In genomic region chr10:15744217-15744865, GRCh38 we compare ENCODE assay signal across 8 cellular contexts. TPM values are rescaled to one million over a fixed set of nuclear protein-coding genes. Genes with fewer than 3 reads are reported as not detected.
A peak's percentile ranks its signal among the peaks of the same experiment; 100 is the strongest.
DNase-seq lines count a peak whose midpoint lies in the region; ATAC-seq and TF ChIP-seq lines count a peak whose summit lies in the region.

No MANE protein-coding gene starts in this region.

- no peaks in the 10 kb centered on the region for H3K36me3 Mint-ChIP-seq in natural killer cell
- H3K36me3 Mint-ChIP-seq in natural killer cell treated with Interleukin-12 subunit alpha and Interleukin-12 subunit beta and Interleukin-15 and Interleukin-18, amount 100 ng/mL, for 72 hours, result no peaks in the 10 kb centered on the region

- no peak overlapping the region for H3K4me3 Mint-ChIP-seq in natural killer cell
- no peak overlapping the region for H3K4me3 Mint-ChIP-seq in natural killer cell treated with Interleukin-12 subunit alpha and Interleukin-12 subunit beta and Interleukin-15 and Interleukin-18, amount 100 ng/mL, for 72 hours

- H3K4me1 Mint-ChIP-seq in natural killer cell, result no peaks in the 10 kb centered on the region
- H3K4me1 Mint-ChIP-seq in natural killer cell treated with Interleukin-12 subunit alpha and Interleukin-12 subunit beta and Interleukin-15 and Interleukin-18, amount 100 ng/mL, for 72 hours (ENCODE audit: low read depth in 2 of 2), result no peaks in the 10 kb centered on the region

- no peak for ATAC-seq in natural killer cell
- no peak for ATAC-seq in natural killer cell treated with Interleukin-12 subunit alpha and Interleukin-12 subunit beta and Interleukin-15 and Interleukin-18, amount 100 ng/mL, for 72 hours
- peak; percentile 80 for ATAC-seq in HG02759 (IDR thresholded peaks at IDR 0.05; ENCODE audit: unreplicated experiment)
- no peak for ATAC-seq in stimulated activated naive CD8-positive, alpha-beta T cell treated with anti-CD3 and anti-CD28 coated beads, Interleukin-15, Interleukin-2, amounts not matched to agents 100 U/mL and 50 U/mL, for 24 hours

- intact Hi-C loops in natural killer cell (cut with micrococcal nuclease), result no loop called here

- H3K27ac Mint-ChIP-seq in natural killer cell, result no peak overlapping the region
- no peak overlapping the region for H3K27ac Mint-ChIP-seq in natural killer cell treated with Interleukin-12 subunit alpha and Interleukin-12 subunit beta and Interleukin-15 and Interleukin-18, amount 100 ng/mL, for 72 hours

- no peaks in the 10 kb centered on the region for H3K9me3 Mint-ChIP-seq in natural killer cell
- no peaks in the 10 kb centered on the region for H3K9me3 Mint-ChIP-seq in natural killer cell treated with Interleukin-12 subunit alpha and Interleukin-12 subunit beta and Interleukin-15 and Interleukin-18, amount 100 ng/mL, for 72 hours

- no peak for DNase-seq in natural killer cell
- no peak for DNase-seq in natural killer cell treated with Interleukin-12 subunit alpha and Interleukin-12 subunit beta and Interleukin-15 and Interleukin-18, amount 100 ng/mL, for 72 hours (ENCODE audit: low spot score)
- peak; percentile 75 for DNase-seq in NCI-H82 (lab: John Stamatoyannopoulos, UW)
- DNase-seq in amniotic stem cell (lab: John Stamatoyannopoulos, UW), result peak; percentile 37
- peak; percentile 6 for DNase-seq in kidney glomerular epithelial cell (lab: John Stamatoyannopoulos, UW)
- peak; percentile 43 for DNase-seq in stimulated activated naive CD8-positive, alpha-beta T cell treated with anti-CD3 and anti-CD28 coated beads, Interleukin-15, Interleukin-2, amounts not matched to agents 100 U/mL and 50 U/mL, for 24 hours
- no peak for DNase-seq in NCI-H1092 treated with DMSO at 0.1 percent for 48 hours (lab: John Stamatoyannopoulos, UW)

- peaks cover 10 to 14% of the 10 kb centered on the region in 2 donors for H3K27me3 Mint-ChIP-seq in natural killer cell (ENCODE audit: low read depth in 2 of 2)
- peaks cover 11 to 34% of the 10 kb centered on the region in 2 donors for H3K27me3 Mint-ChIP-seq in natural killer cell treated with Interleukin-12 subunit alpha and Interleukin-12 subunit beta and Interleukin-15 and Interleukin-18, amount 100 ng/mL, for 72 hours

- TF ChIP-seq CTCF in natural killer cell (IDR thresholded peaks at IDR 0.05), result peak; percentile 28

RNA-seq across cellular contexts. Expression of gene ITGA8, which starts 24.6 kb away (rescaled TPM):
- not detected for total RNA-seq in natural killer cell
- total RNA-seq in natural killer cell treated with Interleukin-12 subunit alpha and Interleukin-12 subunit beta and Interleukin-15 and Interleukin-18, amount 100 ng/mL, for 72 hours, result not detected

Comparison
In these comparisons a context has a peak if more than half of its experiments do, and no peak if none do; other contexts are left out.
1. DNase-seq: peak in NCI-H82 (single experiment), amniotic stem cell (single experiment), kidney glomerular epithelial cell (single experiment) and stimulated activated naive CD8-positive, alpha-beta T cell treated with anti-CD3 and anti-CD28 coated beads, Interleukin-15, Interleukin-2, amounts not matched to agents 100 U/mL and 50 U/mL, for 24 hours (single experiment); none in natural killer cell (single experiment), natural killer cell treated with Interleukin-12 subunit alpha and Interleukin-12 subunit beta and Interleukin-15 and Interleukin-18, amount 100 ng/mL, for 72 hours (single experiment) and NCI-H1092 treated with DMSO at 0.1 percent for 48 hours (single experiment).